Comparison of ENCODE assay signal across 8 cellular contexts in genomic region chr11:122439911-122440782, GRCh38.
DNase-seq lines count a peak whose midpoint lies in the region; ATAC-seq lines count a peak whose summit lies in the region.

No MANE protein-coding gene starts in this region.

- H3K36me3 Mint-ChIP-seq in T-helper 2 cell treated with Interferon-gamma antibody and Interleukin-4, amounts not matched to agents 5 μg/mL and 100 μg/mL, for 36 hours (ENCODE audit: low read depth) = no peaks in the 10 kb centered on the region

- no peak overlapping the region for H3K27ac Mint-ChIP-seq in T-helper 2 cell treated with Interferon-gamma antibody and Interleukin-4, amounts not matched to agents 5 μg/mL and 100 μg/mL, for 36 hours

- H3K27me3 ChIP-seq in layer of hippocampus (ENCODE audit: control insufficient read depth, insufficient read depth, low read length) = no peaks in the 10 kb centered on the region

- H3K27me3 Mint-ChIP-seq in T-helper 2 cell treated with Interferon-gamma antibody and Interleukin-4, amounts not matched to agents 5 μg/mL and 100 μg/mL, for 36 hours (ENCODE audit: low read depth) = peaks cover 10% of the 10 kb centered on the region

- no peak overlapping the region for H3K4me3 Mint-ChIP-seq in T-helper 2 cell treated with Interferon-gamma antibody and Interleukin-4, amounts not matched to agents 5 μg/mL and 100 μg/mL, for 36 hours

- H3K4me1 Mint-ChIP-seq in T-helper 2 cell treated with Interferon-gamma antibody and Interleukin-4, amounts not matched to agents 5 μg/mL and 100 μg/mL, for 36 hours (ENCODE audit: low read depth) = no peaks in the 10 kb centered on the region

- H3K9me3 Mint-ChIP-seq in T-helper 2 cell treated with Interferon-gamma antibody and Interleukin-4, amounts not matched to agents 5 μg/mL and 100 μg/mL, for 36 hours = no peaks in the 10 kb centered on the region

- peak overlapping the region; percentile 56 for H3K27ac ChIP-seq in layer of hippocampus (ENCODE audit: low read depth, low read length)
- peak overlapping the region; percentile 83 for H3K27ac ChIP-seq in temporal lobe (ENCODE audit: low read depth, low read length)

- ATAC-seq in HG03457 (IDR thresholded peaks at IDR 0.05; ENCODE audit: unreplicated experiment) (no peak), HG03135 (IDR thresholded peaks at IDR 0.05; ENCODE audit: unreplicated experiment) (no peak), HG03442 (IDR thresholded peaks at IDR 0.05; ENCODE audit: unreplicated experiment) (no peak)

- DNase-seq in NCI-H1092 treated with DMSO at 0.1 percent for 48 hours (lab: John Stamatoyannopoulos, UW) (peak; percentile 74), cerebellar cortex (ENCODE audit: low spot score) (peak; percentile 4)
- no peak for DNase-seq in T-helper 2 cell treated with Interferon-gamma antibody and Interleukin-4, amounts not matched to agents 5 μg/mL and 100 μg/mL, for 36 hours (ENCODE audit: low spot score)
